Comparison of ENCODE assay signal across 3 cellular contexts in the genomic region with DNA sequence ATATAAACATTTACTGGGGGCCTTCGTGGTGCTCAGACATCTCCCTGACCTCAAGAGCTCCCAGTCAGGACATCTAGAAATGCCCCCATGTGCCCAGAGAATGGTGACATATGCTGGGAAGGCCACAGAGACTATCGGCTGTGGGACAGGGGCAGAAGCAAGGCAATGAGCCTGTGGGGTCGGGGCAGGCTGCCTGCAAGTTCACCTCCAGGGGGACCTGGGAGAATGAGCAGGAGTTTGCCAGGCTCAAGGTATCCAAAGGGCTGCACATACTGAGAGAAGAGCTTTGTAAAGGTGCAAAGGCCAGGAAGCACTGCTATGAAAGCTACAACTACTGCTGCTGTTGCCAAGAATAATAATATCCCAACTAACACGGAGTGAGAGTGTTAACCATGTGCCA.
TF ChIP-seq lines count a peak whose summit lies in the region.

No MANE protein-coding gene starts in this region.

TF ChIP-seq in GM23338, 12 proteins besides CTCF, POLR2A, EP300 and RAD21 (continued from another document and continues in another):
- TF ChIP-seq, protein P1, sequence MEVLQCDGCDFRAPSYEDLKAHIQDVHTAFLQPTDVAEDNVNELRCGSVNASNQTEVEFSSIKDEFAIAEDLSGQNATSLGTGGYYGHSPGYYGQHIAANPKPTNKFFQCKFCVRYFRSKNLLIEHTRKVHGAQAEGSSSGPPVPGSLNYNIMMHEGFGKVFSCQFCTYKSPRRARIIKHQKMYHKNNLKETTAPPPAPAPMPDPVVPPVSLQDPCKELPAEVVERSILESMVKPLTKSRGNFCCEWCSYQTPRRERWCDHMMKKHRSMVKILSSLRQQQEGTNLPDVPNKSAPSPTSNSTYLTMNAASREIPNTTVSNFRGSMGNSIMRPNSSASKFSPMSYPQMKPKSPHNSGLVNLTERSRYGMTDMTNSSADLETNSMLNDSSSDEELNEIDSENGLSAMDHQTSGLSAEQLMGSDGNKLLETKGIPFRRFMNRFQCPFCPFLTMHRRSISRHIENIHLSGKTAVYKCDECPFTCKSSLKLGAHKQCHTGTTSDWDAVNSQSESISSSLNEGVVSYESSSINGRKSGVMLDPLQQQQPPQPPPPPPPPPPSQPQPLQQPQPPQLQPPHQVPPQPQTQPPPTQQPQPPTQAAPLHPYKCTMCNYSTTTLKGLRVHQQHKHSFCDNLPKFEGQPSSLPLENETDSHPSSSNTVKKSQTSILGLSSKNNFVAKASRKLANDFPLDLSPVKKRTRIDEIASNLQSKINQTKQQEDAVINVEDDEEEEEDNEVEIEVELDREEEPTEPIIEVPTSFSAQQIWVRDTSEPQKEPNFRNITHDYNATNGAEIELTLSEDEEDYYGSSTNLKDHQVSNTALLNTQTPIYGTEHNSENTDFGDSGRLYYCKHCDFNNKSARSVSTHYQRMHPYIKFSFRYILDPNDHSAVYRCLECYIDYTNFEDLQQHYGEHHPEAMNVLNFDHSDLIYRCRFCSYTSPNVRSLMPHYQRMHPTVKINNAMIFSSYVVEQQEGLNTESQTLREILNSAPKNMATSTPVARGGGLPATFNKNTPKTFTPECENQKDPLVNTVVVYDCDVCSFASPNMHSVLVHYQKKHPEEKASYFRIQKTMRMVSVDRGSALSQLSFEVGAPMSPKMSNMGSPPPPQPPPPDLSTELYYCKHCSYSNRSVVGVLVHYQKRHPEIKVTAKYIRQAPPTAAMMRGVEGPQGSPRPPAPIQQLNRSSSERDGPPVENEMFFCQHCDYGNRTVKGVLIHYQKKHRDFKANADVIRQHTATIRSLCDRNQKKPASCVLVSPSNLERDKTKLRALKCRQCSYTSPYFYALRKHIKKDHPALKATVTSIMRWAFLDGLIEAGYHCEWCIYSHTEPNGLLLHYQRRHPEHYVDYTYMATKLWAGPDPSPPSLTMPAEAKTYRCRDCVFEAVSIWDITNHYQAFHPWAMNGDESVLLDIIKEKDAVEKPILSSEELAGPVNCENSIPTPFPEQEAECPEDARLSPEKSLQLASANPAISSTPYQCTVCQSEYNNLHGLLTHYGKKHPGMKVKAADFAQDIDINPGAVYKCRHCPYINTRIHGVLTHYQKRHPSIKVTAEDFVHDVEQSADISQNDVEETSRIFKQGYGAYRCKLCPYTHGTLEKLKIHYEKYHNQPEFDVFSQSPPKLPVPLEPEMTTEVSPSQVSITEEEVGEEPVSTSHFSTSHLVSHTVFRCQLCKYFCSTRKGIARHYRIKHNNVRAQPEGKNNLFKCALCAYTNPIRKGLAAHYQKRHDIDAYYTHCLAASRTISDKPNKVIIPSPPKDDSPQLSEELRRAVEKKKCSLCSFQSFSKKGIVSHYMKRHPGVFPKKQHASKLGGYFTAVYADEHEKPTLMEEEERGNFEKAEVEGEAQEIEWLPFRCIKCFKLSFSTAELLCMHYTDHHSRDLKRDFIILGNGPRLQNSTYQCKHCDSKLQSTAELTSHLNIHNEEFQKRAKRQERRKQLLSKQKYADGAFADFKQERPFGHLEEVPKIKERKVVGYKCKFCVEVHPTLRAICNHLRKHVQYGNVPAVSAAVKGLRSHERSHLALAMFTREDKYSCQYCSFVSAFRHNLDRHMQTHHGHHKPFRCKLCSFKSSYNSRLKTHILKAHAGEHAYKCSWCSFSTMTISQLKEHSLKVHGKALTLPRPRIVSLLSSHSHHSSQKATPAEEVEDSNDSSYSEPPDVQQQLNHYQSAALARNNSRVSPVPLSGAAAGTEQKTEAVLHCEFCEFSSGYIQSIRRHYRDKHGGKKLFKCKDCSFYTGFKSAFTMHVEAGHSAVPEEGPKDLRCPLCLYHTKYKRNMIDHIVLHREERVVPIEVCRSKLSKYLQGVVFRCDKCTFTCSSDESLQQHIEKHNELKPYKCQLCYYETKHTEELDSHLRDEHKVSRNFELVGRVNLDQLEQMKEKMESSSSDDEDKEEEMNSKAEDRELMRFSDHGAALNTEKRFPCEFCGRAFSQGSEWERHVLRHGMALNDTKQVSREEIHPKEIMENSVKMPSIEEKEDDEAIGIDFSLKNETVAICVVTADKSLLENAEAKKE (CRISPR knock-in tag; IDR thresholded peaks at IDR 0.05) = no peak
- TF ChIP-seq EZH2 (IDR thresholded peaks at IDR 0.05; ENCODE audit: low read depth, unreplicated experiment) (no peak), NANOG (IDR thresholded peaks at IDR 0.05; ENCODE audit: borderline replicate concordance) (no peak)

TF ChIP-seq in GM12878, 131 proteins besides CTCF, POLR2A, EP300 and RAD21 (continued from another document and continues in another):
- TF ChIP-seq, protein P2, sequence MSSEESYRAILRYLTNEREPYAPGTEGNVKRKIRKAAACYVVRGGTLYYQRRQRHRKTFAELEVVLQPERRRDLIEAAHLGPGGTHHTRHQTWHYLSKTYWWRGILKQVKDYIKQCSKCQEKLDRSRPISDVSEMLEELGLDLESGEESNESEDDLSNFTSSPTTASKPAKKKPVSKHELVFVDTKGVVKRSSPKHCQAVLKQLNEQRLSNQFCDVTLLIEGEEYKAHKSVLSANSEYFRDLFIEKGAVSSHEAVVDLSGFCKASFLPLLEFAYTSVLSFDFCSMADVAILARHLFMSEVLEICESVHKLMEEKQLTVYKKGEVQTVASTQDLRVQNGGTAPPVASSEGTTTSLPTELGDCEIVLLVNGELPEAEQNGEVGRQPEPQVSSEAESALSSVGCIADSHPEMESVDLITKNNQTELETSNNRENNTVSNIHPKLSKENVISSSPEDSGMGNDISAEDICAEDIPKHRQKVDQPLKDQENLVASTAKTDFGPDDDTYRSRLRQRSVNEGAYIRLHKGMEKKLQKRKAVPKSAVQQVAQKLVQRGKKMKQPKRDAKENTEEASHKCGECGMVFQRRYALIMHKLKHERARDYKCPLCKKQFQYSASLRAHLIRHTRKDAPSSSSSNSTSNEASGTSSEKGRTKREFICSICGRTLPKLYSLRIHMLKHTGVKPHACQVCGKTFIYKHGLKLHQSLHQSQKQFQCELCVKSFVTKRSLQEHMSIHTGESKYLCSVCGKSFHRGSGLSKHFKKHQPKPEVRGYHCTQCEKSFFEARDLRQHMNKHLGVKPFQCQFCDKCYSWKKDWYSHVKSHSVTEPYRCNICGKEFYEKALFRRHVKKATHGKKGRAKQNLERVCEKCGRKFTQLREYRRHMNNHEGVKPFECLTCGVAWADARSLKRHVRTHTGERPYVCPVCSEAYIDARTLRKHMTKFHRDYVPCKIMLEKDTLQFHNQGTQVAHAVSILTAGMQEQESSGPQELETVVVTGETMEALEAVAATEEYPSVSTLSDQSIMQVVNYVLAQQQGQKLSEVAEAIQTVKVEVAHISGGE (CRISPR knock-in tag; IDR thresholded peaks at IDR 0.05) = no peak
- TF ChIP-seq, protein P3, sequence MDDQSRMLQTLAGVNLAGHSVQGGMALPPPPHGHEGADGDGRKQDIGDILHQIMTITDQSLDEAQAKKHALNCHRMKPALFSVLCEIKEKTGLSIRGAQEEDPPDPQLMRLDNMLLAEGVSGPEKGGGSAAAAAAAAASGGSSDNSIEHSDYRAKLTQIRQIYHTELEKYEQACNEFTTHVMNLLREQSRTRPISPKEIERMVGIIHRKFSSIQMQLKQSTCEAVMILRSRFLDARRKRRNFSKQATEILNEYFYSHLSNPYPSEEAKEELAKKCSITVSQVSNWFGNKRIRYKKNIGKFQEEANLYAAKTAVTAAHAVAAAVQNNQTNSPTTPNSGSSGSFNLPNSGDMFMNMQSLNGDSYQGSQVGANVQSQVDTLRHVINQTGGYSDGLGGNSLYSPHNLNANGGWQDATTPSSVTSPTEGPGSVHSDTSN (IDR thresholded peaks at IDR 0.05; ENCODE audit: insufficient replicate concordance, low read depth, low read length) = no peak
- TF ChIP-seq POLR2AphosphoS5 (IDR thresholded peaks at IDR 0.05; ENCODE audit: low read length) (no peak), CHD2 (IDR thresholded peaks at IDR 0.05; ENCODE audit: borderline replicate concordance, low read depth, low read length) (no peak), PAX8 (IDR thresholded peaks at IDR 0.05) (no peak), TBL1XR1 (IDR thresholded peaks at IDR 0.05; ENCODE audit: low read depth, low read length) (no peak)
- TF ChIP-seq, protein P4, sequence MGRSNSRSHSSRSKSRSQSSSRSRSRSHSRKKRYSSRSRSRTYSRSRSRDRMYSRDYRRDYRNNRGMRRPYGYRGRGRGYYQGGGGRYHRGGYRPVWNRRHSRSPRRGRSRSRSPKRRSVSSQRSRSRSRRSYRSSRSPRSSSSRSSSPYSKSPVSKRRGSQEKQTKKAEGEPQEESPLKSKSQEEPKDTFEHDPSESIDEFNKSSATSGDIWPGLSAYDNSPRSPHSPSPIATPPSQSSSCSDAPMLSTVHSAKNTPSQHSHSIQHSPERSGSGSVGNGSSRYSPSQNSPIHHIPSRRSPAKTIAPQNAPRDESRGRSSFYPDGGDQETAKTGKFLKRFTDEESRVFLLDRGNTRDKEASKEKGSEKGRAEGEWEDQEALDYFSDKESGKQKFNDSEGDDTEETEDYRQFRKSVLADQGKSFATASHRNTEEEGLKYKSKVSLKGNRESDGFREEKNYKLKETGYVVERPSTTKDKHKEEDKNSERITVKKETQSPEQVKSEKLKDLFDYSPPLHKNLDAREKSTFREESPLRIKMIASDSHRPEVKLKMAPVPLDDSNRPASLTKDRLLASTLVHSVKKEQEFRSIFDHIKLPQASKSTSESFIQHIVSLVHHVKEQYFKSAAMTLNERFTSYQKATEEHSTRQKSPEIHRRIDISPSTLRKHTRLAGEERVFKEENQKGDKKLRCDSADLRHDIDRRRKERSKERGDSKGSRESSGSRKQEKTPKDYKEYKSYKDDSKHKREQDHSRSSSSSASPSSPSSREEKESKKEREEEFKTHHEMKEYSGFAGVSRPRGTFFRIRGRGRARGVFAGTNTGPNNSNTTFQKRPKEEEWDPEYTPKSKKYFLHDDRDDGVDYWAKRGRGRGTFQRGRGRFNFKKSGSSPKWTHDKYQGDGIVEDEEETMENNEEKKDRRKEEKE (IDR thresholded peaks at IDR 0.05) = no peak

TF ChIP-seq in SK-N-SH treated with all-trans-retinoic acid at 6 μM for 48 hours, 23 proteins besides CTCF, POLR2A, EP300 and RAD21 (continued from another document):
- TF ChIP-seq, protein P5, sequence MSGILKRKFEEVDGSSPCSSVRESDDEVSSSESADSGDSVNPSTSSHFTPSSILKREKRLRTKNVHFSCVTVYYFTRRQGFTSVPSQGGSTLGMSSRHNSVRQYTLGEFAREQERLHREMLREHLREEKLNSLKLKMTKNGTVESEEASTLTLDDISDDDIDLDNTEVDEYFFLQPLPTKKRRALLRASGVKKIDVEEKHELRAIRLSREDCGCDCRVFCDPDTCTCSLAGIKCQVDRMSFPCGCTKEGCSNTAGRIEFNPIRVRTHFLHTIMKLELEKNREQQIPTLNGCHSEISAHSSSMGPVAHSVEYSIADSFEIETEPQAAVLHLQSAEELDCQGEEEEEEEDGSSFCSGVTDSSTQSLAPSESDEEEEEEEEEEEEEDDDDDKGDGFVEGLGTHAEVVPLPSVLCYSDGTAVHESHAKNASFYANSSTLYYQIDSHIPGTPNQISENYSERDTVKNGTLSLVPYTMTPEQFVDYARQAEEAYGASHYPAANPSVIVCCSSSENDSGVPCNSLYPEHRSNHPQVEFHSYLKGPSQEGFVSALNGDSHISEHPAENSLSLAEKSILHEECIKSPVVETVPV (CRISPR knock-in tag; IDR thresholded peaks at IDR 0.05) = no peak
- TF ChIP-seq ESRRG (CRISPR knock-in tag; IDR thresholded peaks at IDR 0.05) (no peak), TOX (CRISPR knock-in tag; IDR thresholded peaks at IDR 0.05; ENCODE audit: borderline replicate concordance) (no peak), TCF4 (CRISPR knock-in tag; IDR thresholded peaks at IDR 0.05; ENCODE audit: borderline replicate concordance) (no peak)
